21 cellular contexts compared by ENCODE assay signal in the genomic region with DNA sequence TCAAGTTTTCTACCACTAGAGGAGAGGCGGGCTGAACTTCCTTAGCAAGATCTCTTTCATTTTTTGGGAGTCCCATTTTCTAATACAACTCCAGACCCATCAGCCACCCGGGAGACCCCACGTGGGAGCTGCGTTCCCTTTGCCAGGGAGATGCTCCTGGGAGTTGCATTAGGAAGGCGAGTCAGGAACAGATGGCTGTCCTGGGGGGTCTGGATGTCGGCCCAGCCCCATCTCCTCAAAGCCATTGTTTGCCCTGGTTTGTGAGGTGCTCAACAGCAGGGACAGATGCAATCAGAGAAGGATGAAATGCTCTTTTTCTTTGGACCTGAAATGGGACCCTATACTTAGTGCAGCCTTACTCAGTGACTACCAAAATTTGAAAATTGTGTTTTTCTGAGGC. TPM values are rescaled to one million over a fixed set of nuclear protein-coding genes. Genes with fewer than 3 reads are reported as not detected.
A peak's percentile ranks its signal among the peaks of the same experiment; 100 is the strongest.
DNase-seq lines count a peak whose midpoint lies in the region; ATAC-seq and TF ChIP-seq lines count a peak whose summit lies in the region.
"Had no signal": no experiment of that assay in that cellular context is flagged by ENCODE, and none has a peak within 500 bp of the region (broad histone marks: within the 10 kb centered on the region; RNA-seq: fewer than 3 reads in every experiment).

No MANE protein-coding gene starts in this region.

- no peaks in the 10 kb centered on the region for H3K36me3 ChIP-seq in H7 (replicated peaks; ENCODE audit: control insufficient read depth, insufficient read depth, low read length)

- no peak overlapping the region for H3K4me3 ChIP-seq in H7 (ENCODE audit: insufficient read depth, low read depth, low read length)
- H3K4me3 ChIP-seq in coronary artery = no peak overlapping the region

- ATAC-seq in Right ventricle myocardium inferior (peak; percentile 58), left cardiac atrium (no peak), HG02884 (IDR thresholded peaks at IDR 0.05; ENCODE audit: unreplicated experiment) (no peak)
- ATAC-seq: SK-N-SH treated with all-trans-retinoic acid at 6 μM for 48 hours, T-cell had no signal

- no peak for TF ChIP-seq CTCF in coronary artery (IDR thresholded peaks at IDR 0.05)

- intact Hi-C loops in Right ventricle myocardium inferior (cut with DNase I) (no loop called here), left cardiac atrium (cut with DNase I) (no loop called here)

- H3K27me3 ChIP-seq in H7 (ENCODE audit: control insufficient read depth, insufficient read depth, low read length) = no peaks in the 10 kb centered on the region

- DNase-seq in Right ventricle myocardium inferior (ENCODE audit: missing footprints) (no peak), left cardiac atrium (no peak), H7 (peak; percentile 20), NCI-H446 (lab: John Stamatoyannopoulos, UW) (peak; percentile 91 to 97), coronary artery (ENCODE audit: low spot score) (peak; percentile 45), hepatic stellate cell (ENCODE audit: low spot score) (no peak)
- DNase-seq in stimulated activated CD4-positive, alpha-beta T cell treated with anti-CD3 and anti-CD28 coated beads, Interleukin-2, amount 100 ng/mL, for 48 hours = no peak
- DNase-seq: CD4-positive, CD25-positive, alpha-beta regulatory T cell; COR-L47; DMS53; EL; H9; IMR-90; NCI-H1436 treated with DMSO at 0.1 percent for 48 hours; NCI-H2081; NCI-H2227 treated with DMSO at 0.1 percent for 48 hours; NCI-H748 treated with DMSO at 0.1 percent for 48 hours; SIG-M5; T-cell had no signal

- H3K27ac ChIP-seq in coronary artery = no peak overlapping the region

RNA-seq across cellular contexts. Expression of a gene that starts 39.4 kb away (rescaled TPM):
- total RNA-seq in Right ventricle myocardium inferior (5.4 TPM), left cardiac atrium (10 to 100 TPM; 10.8 to 11.3 TPM)
- total RNA-seq in H7 (2014; rRNA removed; shearing (Covaris generic)) = 19.4 and 23.4 TPM in 2 replicates

Comparison
In these comparisons a context has a peak if more than half of its experiments do, and no peak if none do; other contexts are left out.
1. DNase-seq: peak in H7 (single experiment), NCI-H446 (2 of 2) and coronary artery (single experiment); none in Right ventricle myocardium inferior (single experiment), left cardiac atrium (single experiment), stimulated activated CD4-positive, alpha-beta T cell treated with anti-CD3 and anti-CD28 coated beads, Interleukin-2, amount 100 ng/mL, for 48 hours (0 of 2) and hepatic stellate cell (single experiment).